ENCODE assay signal across 9 cellular contexts in the genomic region with DNA sequence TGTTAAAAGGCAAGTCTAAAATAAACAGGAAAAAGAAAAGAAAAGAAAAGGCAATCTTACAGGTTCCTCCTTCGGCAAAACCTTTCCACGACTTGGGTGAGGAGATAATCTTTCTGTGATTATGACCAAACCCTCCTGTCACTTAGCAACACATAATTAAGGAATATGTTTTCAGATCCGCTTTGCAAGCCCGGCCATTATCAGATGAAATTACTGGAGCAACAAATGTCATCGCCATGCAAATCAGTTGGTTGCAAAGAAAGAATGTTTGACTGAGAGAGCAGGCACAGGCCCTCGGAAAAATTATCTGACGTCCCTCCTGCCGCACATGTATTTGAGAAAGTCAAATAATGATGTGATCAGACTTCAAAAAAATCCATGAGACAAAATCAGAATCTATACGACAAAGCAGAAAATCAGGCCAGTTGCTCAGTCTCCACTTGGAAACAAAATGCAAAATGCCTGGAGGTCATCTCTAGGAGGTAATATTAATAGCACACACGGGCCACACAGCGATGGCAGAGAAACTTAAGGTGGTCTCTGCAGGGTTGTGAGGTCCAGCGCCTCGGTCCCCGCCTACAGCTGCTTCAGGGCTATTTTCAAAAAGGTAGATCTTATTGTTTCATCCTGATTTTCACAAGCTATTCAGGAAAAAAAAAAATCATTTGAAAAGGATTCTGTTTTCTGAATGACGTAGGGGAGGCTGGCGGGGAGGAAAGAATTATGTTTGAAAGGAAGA.
DNase-seq lines count a peak whose midpoint lies in the region; ATAC-seq and TF ChIP-seq lines count a peak whose summit lies in the region.
"Had no signal": no experiment of that assay in that cellular context is flagged by ENCODE, and none has a peak within 500 bp of the region (broad histone marks: within the 10 kb centered on the region; RNA-seq: fewer than 3 reads in every experiment).

No MANE protein-coding gene starts in this region.

- ATAC-seq in HG03469 (IDR thresholded peaks at IDR 0.05; ENCODE audit: unreplicated experiment) = no peak
- no peak for ATAC-seq in upper lobe of right lung

- TF ChIP-seq EP300 in transverse colon (IDR thresholded peaks at IDR 0.05; ENCODE audit: low read depth) = no peak

- H3K27me3 Mint-ChIP-seq in brain (no peaks in the 10 kb centered on the region), neural progenitor cell (ENCODE audit: insufficient read depth, low read depth) (peaks cover 8% of the 10 kb centered on the region)

- in situ Hi-C loops in transverse colon (cut with MboI; ENCODE audit: low pct_ligation_motif_present in 1 of 4, low pct_unique_long_range_greater_than_20kb in 1 of 4, low sequenced_read_pairs in 3 of 4) = loop anchor here in 1 of 4 donors (25.0 kb wide), 1 partner anchor 688 kb away; a partner anchor contains a TSS

- H3K27ac Mint-ChIP-seq in brain (peak overlapping the region; percentile 54 to 95 (median 92)), neural progenitor cell (peak overlapping the region; percentile 6)

- TF ChIP-seq POLR2A in transverse colon (IDR thresholded peaks at IDR 0.05) = no peak

- H4K20me1 ChIP-seq in neural progenitor cell (ENCODE audit: low read depth) = peaks cover 61% of the 10 kb centered on the region

- H3K27ac ChIP-seq in neural progenitor cell = no peak overlapping the region
- H3K27ac ChIP-seq in transverse colon = peak overlapping the region in 2 of 4 donors; percentile 48 to 72
- no peak overlapping the region for H3K27ac ChIP-seq in upper lobe of right lung

- H3K36me3 ChIP-seq in neural progenitor cell (no peaks in the 10 kb centered on the region), transverse colon (no peaks in the 10 kb centered on the region), upper lobe of right lung (peaks cover 25% of the 10 kb centered on the region)

- intact Hi-C loops in transverse colon (cut with DNase I; ENCODE audit: low total_unique reads) (no loop called here), upper lobe of right lung (cut with DNase I) (no loop called here)

- H3K9ac ChIP-seq in neural progenitor cell = no peak overlapping the region

- H3K4me1 ChIP-seq in neural progenitor cell = peaks cover 16% of the 10 kb centered on the region
- H3K4me1 ChIP-seq in transverse colon = peaks cover 22 to 37% (median 25%) of the 10 kb centered on the region in 4 donors
- H3K4me1 ChIP-seq in upper lobe of right lung = peaks cover 9% of the 10 kb centered on the region

- H3K4me3 ChIP-seq in neural progenitor cell (no peak overlapping the region), transverse colon (no peak overlapping the region), upper lobe of right lung (no peak overlapping the region)

- WGBS in transverse colon (ENCODE audit: low coverage in 1 of 2), 2 donors = 58 to 61% methylated on average over 16 of the region's 16 CpGs

- peak; percentile 60 for DNase-seq in D341Med (ENCODE audit: low spot score)
- peak; percentile 97 for DNase-seq in NCI-H1436 (lab: John Stamatoyannopoulos, UW)
- no peak for DNase-seq in neural progenitor cell (ENCODE audit: low spot score)
- no peak for DNase-seq in GM20000 (ENCODE audit: low spot score)
- no peak for DNase-seq in transverse colon
- no peak for DNase-seq in upper lobe of right lung
- DNase-seq: cortex of kidney had no signal

- peaks cover 82% of the 10 kb centered on the region for H3K4me1 Mint-ChIP-seq in brain
- H3K4me1 Mint-ChIP-seq in neural progenitor cell = peaks cover 46% of the 10 kb centered on the region

- no peak overlapping the region for H3K4me2 ChIP-seq in neural progenitor cell

- no peak for TF ChIP-seq CTCF in brain (conservative IDR thresholded peaks at IDR 0.05)
- TF ChIP-seq CTCF in neural progenitor cell (IDR thresholded peaks at IDR 0.05) = no peak
- no peak for TF ChIP-seq CTCF in GM20000 (IDR thresholded peaks at IDR 0.05; ENCODE audit: extremely low read depth, missing control alignments)
- no peak for TF ChIP-seq CTCF in transverse colon (IDR thresholded peaks at IDR 0.05)
- TF ChIP-seq CTCF in upper lobe of right lung (IDR thresholded peaks at IDR 0.05) = no peak

- H2AFZ ChIP-seq in neural progenitor cell (replicated peaks) = no peak overlapping the region

- peaks cover 0 to 17% (median 13%) of the 10 kb centered on the region in 5 experiments for H3K9me3 Mint-ChIP-seq in brain
- H3K9me3 Mint-ChIP-seq in neural progenitor cell = peaks cover 15% of the 10 kb centered on the region

- peak overlapping the region; percentile 34 to 73 (median 54) for H3K4me3 Mint-ChIP-seq in brain
- no peak overlapping the region for H3K4me3 Mint-ChIP-seq in neural progenitor cell

- H3K9me3 ChIP-seq in neural progenitor cell (ENCODE audit: low read depth) (no peaks in the 10 kb centered on the region), transverse colon (no peaks in the 10 kb centered on the region), upper lobe of right lung (no peaks in the 10 kb centered on the region)

- H3K36me3 Mint-ChIP-seq in brain (peaks cover 40% of the 10 kb centered on the region), neural progenitor cell (peaks cover 38% of the 10 kb centered on the region)

- H3K79me2 ChIP-seq in neural progenitor cell (ENCODE audit: low read depth) = peaks cover 98% of the 10 kb centered on the region

- H3F3A ChIP-seq in neural progenitor cell (ENCODE audit: low read depth) = peaks cover 16% of the 10 kb centered on the region

- H3K27me3 ChIP-seq in neural progenitor cell = no peaks in the 10 kb centered on the region
- H3K27me3 ChIP-seq in transverse colon = no peaks in the 10 kb centered on the region
- H3K27me3 ChIP-seq in upper lobe of right lung = no peaks in the 10 kb centered on the region

Comparison
In these comparisons a context has a peak if more than half of its experiments do, and no peak if none do; other contexts are left out.
1. DNase-seq: peak in D341Med (single experiment) and NCI-H1436 (single experiment); none in neural progenitor cell (single experiment), GM20000 (single experiment), transverse colon (single experiment) and upper lobe of right lung (single experiment).